10 cellular contexts compared by ENCODE assay signal in genomic region chr5:64176301-64176700, GRCh38. TPM values are rescaled to one million over a fixed set of nuclear protein-coding genes. Genes with fewer than 3 reads are reported as not detected.
"Had no signal": no experiment of that assay in that cellular context is flagged by ENCODE, and none has a peak within 500 bp of the region (broad histone marks: within the 10 kb centered on the region; RNA-seq: fewer than 3 reads in every experiment).

No MANE protein-coding gene starts in this region.

- H3K4me3 ChIP-seq: GM23248, HAP-1, K562 had no signal

- DNase-seq: GM23248, GOT3, H7, HFFc6, IMR-90, KG1 had no signal

- FAIRE-seq: K562 had no signal

- H3K9me3 ChIP-seq: HAP-1 had no signal

- H3K4me1 ChIP-seq: HAP-1 had no signal

- H3K27ac ChIP-seq: GM23248, HL-60 had no signal

- H3K9ac ChIP-seq: GM23248 had no signal

- H3K36me3 ChIP-seq: HAP-1 had no signal

- H2AFZ ChIP-seq: GM23248 had no signal

- ATAC-seq: HCT116, K562 had no signal

RNA-seq across cellular contexts. Expression of gene RNF180, which starts 10.7 kb away (rescaled TPM):
- total RNA-seq: HFFc6 had no signal
- polyA plus RNA-seq: K562 had no signal
